In genomic region chr17:9021158-9021984, GRCh38 we compare ENCODE assay signal across 9 cellular contexts. TPM values are rescaled to one million over a fixed set of nuclear protein-coding genes. Genes with fewer than 3 reads are reported as not detected.
A peak's percentile ranks its signal among the peaks of the same experiment; 100 is the strongest.
DNase-seq lines count a peak whose midpoint lies in the region; ATAC-seq and TF ChIP-seq lines count a peak whose summit lies in the region.
"Had no signal": no experiment of that assay in that cellular context is flagged by ENCODE, and none has a peak within 500 bp of the region (broad histone marks: within the 10 kb centered on the region; RNA-seq: fewer than 3 reads in every experiment).

Gene NTN1, plus strand, starts transcription at chr17:9021510. Its CDS starts 864 bp downstream, at chr17:9022374.

- H2BK120ac ChIP-seq in neuronal stem cell (ENCODE audit: low read depth, low read length), result no peak within 1 kb of the TSS

- H3K4ac ChIP-seq in neuronal stem cell (ENCODE audit: low read length), result no peak within 1 kb of the TSS

- peak within 1 kb of the TSS; percentile 51 for H3K4me3 ChIP-seq in CD8-positive, alpha-beta T cell (ENCODE audit: low read depth, low read length)
- H3K4me3 ChIP-seq in neuronal stem cell (ENCODE audit: low read length in 2 of 2) (peak within 1 kb of the TSS; percentile 54 to 81), thyroid gland (replicated peaks in 1 of 3) (peak within 1 kb of the TSS; percentile 22 to 49 (median 28))

- H4K91ac ChIP-seq in neuronal stem cell (ENCODE audit: low read depth, low read length, poor library complexity), result no peak within 1 kb of the TSS

- no peak for TF ChIP-seq POLR2A in thyroid gland (IDR thresholded peaks at IDR 0.05)

- H3K9me3 Mint-ChIP-seq in CD8-positive, alpha-beta T cell, result no peaks in the 10 kb centered on the region
- no peaks in the 10 kb centered on the region for H3K9me3 Mint-ChIP-seq in activated T-helper 17 cell treated with anti-CD3 and anti-CD28 coated beads, Interleukin-2, amount 50 U/mL, for 72 hours

- peak within 1 kb of the TSS; percentile 97 for H2AFZ ChIP-seq in neuronal stem cell (ENCODE audit: low read length)

- H2BK12ac ChIP-seq in neuronal stem cell (ENCODE audit: low read length), result peak within 1 kb of the TSS; percentile 63

- peak within 1 kb of the TSS; percentile 79 for H3K4me3 Mint-ChIP-seq in CD8-positive, alpha-beta T cell
- H3K4me3 Mint-ChIP-seq in activated T-helper 17 cell treated with anti-CD3 and anti-CD28 coated beads, Interleukin-2, amount 50 U/mL, for 72 hours, result peak within 1 kb of the TSS; percentile 86

- peak within 1 kb of the TSS; percentile 59 for H2BK15ac ChIP-seq in neuronal stem cell (ENCODE audit: low read length)

- H3K27ac ChIP-seq in CD8-positive, alpha-beta T cell (ENCODE audit: low read depth, low read length), result no peak within 1 kb of the TSS
- H3K27ac ChIP-seq in foreskin keratinocyte, result no peak within 1 kb of the TSS
- no peak within 1 kb of the TSS for H3K27ac ChIP-seq in neuronal stem cell (replicated peaks; ENCODE audit: low read length)
- no peak within 1 kb of the TSS for H3K27ac ChIP-seq in thyroid gland

- peak; percentile 79 for ATAC-seq in CD8-positive, alpha-beta T cell
- ATAC-seq in GM21723 (IDR thresholded peaks at IDR 0.05; ENCODE audit: unreplicated experiment), result peak; percentile 61
- ATAC-seq in activated T-helper 17 cell treated with anti-CD3 and anti-CD28 coated beads, Interleukin-2, amount 50 U/mL, for 72 hours (replicated peaks), result peak; percentile 86
- peak; percentile 64 for ATAC-seq in foreskin keratinocyte
- no peak for ATAC-seq in HG03571 (IDR thresholded peaks at IDR 0.05; ENCODE audit: unreplicated experiment)

- peaks cover 12% of the 10 kb centered on the region for H3K4me1 ChIP-seq in CD8-positive, alpha-beta T cell (ENCODE audit: insufficient read depth, low read length)
- H3K4me1 ChIP-seq in foreskin keratinocyte (no peaks in the 10 kb centered on the region), neuronal stem cell (ENCODE audit: control insufficient read depth in 2 of 2, insufficient read depth in 1 of 2, low read depth in 1 of 2, low read length in 2 of 2) (peaks cover 7 to 24% of the 10 kb centered on the region in 2 donors), thyroid gland (peaks cover 15 to 24% of the 10 kb centered on the region in 2 donors)

- intact Hi-C loops in CD8-positive, alpha-beta T cell (cut with DNase I, micrococcal nuclease), result no loop called here
- intact Hi-C loops in thyroid gland (cut with DNase I), result no loop called here

- H3K4me1 Mint-ChIP-seq in CD8-positive, alpha-beta T cell (ENCODE audit: low read depth), result peaks cover 14% of the 10 kb centered on the region
- peaks cover 4% of the 10 kb centered on the region for H3K4me1 Mint-ChIP-seq in activated T-helper 17 cell treated with anti-CD3 and anti-CD28 coated beads, Interleukin-2, amount 50 U/mL, for 72 hours

- H3K9me3 ChIP-seq in CD8-positive, alpha-beta T cell (ENCODE audit: low read length), result no peaks in the 10 kb centered on the region
- peaks cover 1 to 7% of the 10 kb centered on the region in 2 donors for H3K9me3 ChIP-seq in neuronal stem cell (replicated peaks in 1 of 2; ENCODE audit: control insufficient read depth in 2 of 2, insufficient read depth in 1 of 2, low read depth in 1 of 2, low read length in 2 of 2)
- no peaks in the 10 kb centered on the region for H3K9me3 ChIP-seq in thyroid gland

- no peak for TF ChIP-seq CTCF in CD8-positive, alpha-beta T cell (IDR thresholded peaks at IDR 0.05)
- TF ChIP-seq CTCF in foreskin keratinocyte (conservative IDR thresholded peaks at IDR 0.05) (no peak), thyroid gland (IDR thresholded peaks at IDR 0.05) (no peak)

- CTCF ChIA-PET in CD8-positive, alpha-beta T cell (lab: Charles Lee), result no interaction called here

- H3K36me3 ChIP-seq in CD8-positive, alpha-beta T cell (ENCODE audit: insufficient read depth, low read length), result no peaks in the 10 kb centered on the region
- no peaks in the 10 kb centered on the region for H3K36me3 ChIP-seq in neuronal stem cell (replicated peaks in 1 of 2; ENCODE audit: control insufficient read depth in 2 of 2, insufficient read depth in 2 of 2, low read length in 2 of 2)
- no peaks in the 10 kb centered on the region for H3K36me3 ChIP-seq in thyroid gland

- WGBS in neuronal stem cell (ENCODE audit: extremely low coverage in 2 of 2, insufficient read length in 2 of 2, insufficient replicate concordance in 1 of 2), 2 donors, result no CpG with 5 or more reads among the region's 111 CpGs
- WGBS in thyroid gland, 2 donors, result 1% methylated on average over 21 to 23 of the region's 111 CpGs

- H3K27ac Mint-ChIP-seq in CD8-positive, alpha-beta T cell, result no peak within 1 kb of the TSS
- no peak within 1 kb of the TSS for H3K27ac Mint-ChIP-seq in activated T-helper 17 cell treated with anti-CD3 and anti-CD28 coated beads, Interleukin-2, amount 50 U/mL, for 72 hours

- DNase-seq in CD8-positive, alpha-beta T cell, result peak; percentile 17 to 57 (median 42)
- DNase-seq in NCI-H226, result peak; percentile 23
- peak in 1 of 2 donors; percentile 17 for DNase-seq in foreskin keratinocyte
- DNase-seq in neuronal stem cell (ENCODE audit: low spot score), result peak; percentile 56
- DNase-seq in thyroid gland, result peak; percentile 41 to 43

- H3K27me3 ChIP-seq in CD8-positive, alpha-beta T cell (ENCODE audit: insufficient read depth, low read length), result peaks cover 28% of the 10 kb centered on the region
- peaks cover 91% of the 10 kb centered on the region for H3K27me3 ChIP-seq in foreskin keratinocyte
- H3K27me3 ChIP-seq in neuronal stem cell (ENCODE audit: control insufficient read depth in 3 of 3, insufficient read depth in 3 of 3, low read depth in 1 of 3, low read length in 3 of 3), result peaks cover 26 to 92% (median 50%) of the 10 kb centered on the region in 3 experiments
- H3K27me3 ChIP-seq in thyroid gland, result peaks cover 11% of the 10 kb centered on the region

- no peak within 1 kb of the TSS for H4K8ac ChIP-seq in neuronal stem cell (ENCODE audit: low read depth, low read length)

- peak within 1 kb of the TSS; percentile 96 for H3K4me2 ChIP-seq in neuronal stem cell (ENCODE audit: insufficient read depth, low read length, poor library complexity, severe bottlenecking)

- peak within 1 kb of the TSS; percentile 73 for H3K14ac ChIP-seq in neuronal stem cell (ENCODE audit: low read length)

- H2AK5ac ChIP-seq in neuronal stem cell (ENCODE audit: low read depth, low read length), result peak within 1 kb of the TSS; percentile 47

- H3K36me3 Mint-ChIP-seq in CD8-positive, alpha-beta T cell, result peaks cover 2% of the 10 kb centered on the region
- peaks cover 6% of the 10 kb centered on the region for H3K36me3 Mint-ChIP-seq in activated T-helper 17 cell treated with anti-CD3 and anti-CD28 coated beads, Interleukin-2, amount 50 U/mL, for 72 hours (ENCODE audit: low read depth)

- peaks cover 46% of the 10 kb centered on the region for H3K27me3 Mint-ChIP-seq in CD8-positive, alpha-beta T cell (ENCODE audit: low read depth)
- peaks cover 36% of the 10 kb centered on the region for H3K27me3 Mint-ChIP-seq in activated T-helper 17 cell treated with anti-CD3 and anti-CD28 coated beads, Interleukin-2, amount 50 U/mL, for 72 hours

- peak within 1 kb of the TSS; percentile 82 for H3K9ac ChIP-seq in neuronal stem cell (ENCODE audit: low read depth, low read length, poor library complexity)

- peak within 1 kb of the TSS; percentile 90 for H3K18ac ChIP-seq in neuronal stem cell (ENCODE audit: low read length)

- POLR2A ChIA-PET in CD8-positive, alpha-beta T cell (lab: Charles Lee), result no interaction called here

- peaks cover 6% of the 10 kb centered on the region for H3K79me1 ChIP-seq in neuronal stem cell (ENCODE audit: low read depth, low read length)

- H2BK5ac ChIP-seq in neuronal stem cell (ENCODE audit: low read length), result peak within 1 kb of the TSS; percentile 44

- peak within 1 kb of the TSS; percentile 77 for H3K23ac ChIP-seq in neuronal stem cell (ENCODE audit: low read depth, low read length, poor library complexity)

RNA-seq across cellular contexts. Expression of gene NTN1, which starts in this region (rescaled TPM):
- total RNA-seq in CD8-positive, alpha-beta T cell, result under 1 TPM; 0.08 TPM
- under 1 TPM; 0.63 to 0.87 TPM for total RNA-seq in activated T-helper 17 cell treated with anti-CD3 and anti-CD28 coated beads, Interleukin-2, amount 50 U/mL, for 72 hours
- total RNA-seq in foreskin keratinocyte (0.78 and 0.85 TPM in 2 replicates), thyroid gland (1 to 10 TPM; 4.1 to 9.2 (median 7.1) TPM)
- 0.47 and 0.48 TPM in 2 replicates for polyA plus RNA-seq in foreskin keratinocyte
- polyA plus RNA-seq in neuronal stem cell (2013, experiment 1 of 2), result 2.0 TPM
- 2.0 TPM for polyA plus RNA-seq in neuronal stem cell (2013, experiment 2 of 2)
- total RNA-seq: HT1080 had no signal

Comparison
In these comparisons a context has a peak if more than half of its experiments do, and no peak if none do; other contexts are left out.
1. Peak in DNase-seq, ATAC-seq and H3K4me3 ChIP-seq in CD8-positive, alpha-beta T cell; RNA of the gene not detected or under 1 TPM.
2. Peak in ATAC-seq in activated T-helper 17 cell treated with anti-CD3 and anti-CD28 coated beads, Interleukin-2, amount 50 U/mL, for 72 hours; RNA of the gene not detected or under 1 TPM.
3. Peak in ATAC-seq in foreskin keratinocyte; RNA of the gene not detected or under 1 TPM.